ENCODE assay signal across 12 cellular contexts in the genomic region with DNA sequence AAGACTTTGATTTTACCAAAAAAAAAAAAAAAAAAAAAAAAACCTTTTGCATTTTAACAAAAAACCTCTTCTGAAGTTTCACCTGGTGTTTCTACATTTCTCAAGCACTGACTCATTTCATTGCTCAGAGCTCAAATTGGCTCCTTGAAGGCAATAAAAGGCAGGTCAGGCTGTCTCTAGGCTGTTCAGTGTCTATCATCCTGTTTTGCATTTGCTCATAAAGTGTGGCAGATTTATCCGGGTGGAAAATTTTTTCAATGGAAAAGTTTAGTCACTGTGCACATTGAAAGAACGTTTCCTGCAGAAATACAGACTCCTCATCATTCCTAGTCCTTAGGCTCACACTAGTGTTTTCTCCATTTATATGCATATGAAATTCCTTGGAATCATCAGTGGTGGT.
A peak's percentile ranks its signal among the peaks of the same experiment; 100 is the strongest.
DNase-seq lines count a peak whose midpoint lies in the region; ATAC-seq and TF ChIP-seq lines count a peak whose summit lies in the region.
"Had no signal": no experiment of that assay in that cellular context is flagged by ENCODE, and none has a peak within 500 bp of the region (broad histone marks: within the 10 kb centered on the region; RNA-seq: fewer than 3 reads in every experiment).

No MANE protein-coding gene starts in this region.

- H3K27ac ChIP-seq in HUES48 (ENCODE audit: low read depth, low read length) (peak overlapping the region; percentile 7), SK-N-SH (ENCODE audit: low read depth in 2 of 2, low read length in 1 of 2) (no peak overlapping the region), smooth muscle cell (ENCODE audit: low read depth) (peak overlapping the region; percentile 65)

- no peak for ATAC-seq in GM21717 (IDR thresholded peaks at IDR 0.05; ENCODE audit: unreplicated experiment)
- ATAC-seq: natural killer cell treated with Interleukin-12 subunit alpha and Interleukin-12 subunit beta and Interleukin-15 and Interleukin-18, amount 100 ng/mL, for 72 hours had no signal

- H3K9me3 Mint-ChIP-seq in HFFc6: no peaks in the 10 kb centered on the region
- H3K9me3 Mint-ChIP-seq: activated T-cell treated with anti-CD3 and anti-CD28 coated beads, Interleukin-2, amount 50 U/mL, for 24 hours had no signal

- no peaks in the 10 kb centered on the region; the same call in none of the 2 replicates for H3K27me3 Mint-ChIP-seq in HFFc6 (ENCODE audit: insufficient read depth)
- H3K27me3 Mint-ChIP-seq: activated T-cell treated with anti-CD3 and anti-CD28 coated beads, Interleukin-2, amount 50 U/mL, for 24 hours; B cell; natural killer cell treated with Interleukin-12 subunit alpha and Interleukin-12 subunit beta and Interleukin-15 and Interleukin-18, amount 100 ng/mL, for 72 hours had no signal

- H3K36me3 Mint-ChIP-seq in HFFc6 (ENCODE audit: low read depth): no peaks in the 10 kb centered on the region
- H3K36me3 Mint-ChIP-seq: natural killer cell treated with Interleukin-12 subunit alpha and Interleukin-12 subunit beta and Interleukin-15 and Interleukin-18, amount 100 ng/mL, for 72 hours had no signal

- H3K9ac ChIP-seq in HUES48 (ENCODE audit: low read depth, low read length): no peak overlapping the region
- H3K9ac ChIP-seq in SK-N-SH: no peak overlapping the region
- H3K9ac ChIP-seq in smooth muscle cell (ENCODE audit: low read depth): no peak overlapping the region

- 12% methylated on average over 2 of the region's 2 CpGs for WGBS in SK-N-SH (ENCODE audit: low lambda C conversion rate)
- 42% methylated on average over 2 of the region's 2 CpGs for WGBS in smooth muscle cell (ENCODE audit: low lambda C conversion rate)

- no peaks in the 10 kb centered on the region for H3K9me2 ChIP-seq in SK-N-SH

- no peak for DNase-seq in SK-N-SH
- peak; percentile 67 for DNase-seq in glomerular visceral epithelial cell (ENCODE audit: extremely low spot score)
- DNase-seq in smooth muscle cell (lab: John Stamatoyannopoulos, UW; ENCODE audit: unreplicated experiment): no peak
- no peak for DNase-seq in hepatic stellate cell (ENCODE audit: low spot score)
- DNase-seq in HFFc6: no peak
- DNase-seq: activated naive CD4-positive, alpha-beta T cell treated with anti-CD3 and anti-CD28 coated beads, Interleukin-2, amount 50 U/mL, for 16 hours; activated T-cell treated with anti-CD3 and anti-CD28 coated beads, Interleukin-2, amount 50 U/mL, for 24 hours; psoas muscle had no signal

- H3K27me3 ChIP-seq in HUES48 (ENCODE audit: control insufficient read depth, insufficient read depth, low read length) (no peaks in the 10 kb centered on the region), SK-N-SH (ENCODE audit: insufficient read depth) (no peaks in the 10 kb centered on the region), smooth muscle cell (ENCODE audit: low read depth) (no peaks in the 10 kb centered on the region)

- H3K4me1 Mint-ChIP-seq in HFFc6 (ENCODE audit: low read depth): peaks cover 16% of the 10 kb centered on the region
- H3K4me1 Mint-ChIP-seq: B cell had no signal

- no peak for TF ChIP-seq CTCF in SK-N-SH (IDR thresholded peaks at IDR 0.05)
- no peak for TF ChIP-seq CTCF in smooth muscle cell (IDR thresholded peaks at IDR 0.05; ENCODE audit: borderline replicate concordance, insufficient read depth, poor library complexity, severe bottlenecking)
- no peak for TF ChIP-seq CTCF in HFFc6 (IDR thresholded peaks at IDR 0.05)

- no peak overlapping the region for H3K4me3 Mint-ChIP-seq in HFFc6
- H3K4me3 Mint-ChIP-seq: activated T-cell treated with anti-CD3 and anti-CD28 coated beads, Interleukin-2, amount 50 U/mL, for 24 hours; B cell; natural killer cell treated with Interleukin-12 subunit alpha and Interleukin-12 subunit beta and Interleukin-15 and Interleukin-18, amount 100 ng/mL, for 72 hours had no signal

- no peak for TF ChIP-seq EP300 in SK-N-SH (IDR thresholded peaks at IDR 0.05; ENCODE audit: borderline replicate concordance in 1 of 2, low read depth in 1 of 2, low read length in 1 of 2)

- H3K4me3 ChIP-seq in HUES48 (ENCODE audit: low read depth, low read length) (no peak overlapping the region), SK-N-SH (ENCODE audit: low read depth in 2 of 2, low read length in 1 of 2) (no peak overlapping the region), smooth muscle cell (peak overlapping the region; percentile 50)

- POLR2A ChIA-PET in SK-N-SH (lab: Yijun Ruan, JAX): interaction anchor here (0.9 to 1.0 kb wide), 3 partner anchors 28 to 299 kb away, joined by 3 read pairs; no protein-coding TSS in a partner anchor

- H3K36me3 ChIP-seq in HUES48 (ENCODE audit: control insufficient read depth, insufficient read depth, low read length): no peaks in the 10 kb centered on the region
- H3K36me3 ChIP-seq in SK-N-SH (replicated peaks in 1 of 2; ENCODE audit: control insufficient read depth in 1 of 2, insufficient read depth in 2 of 2, low read length in 1 of 2): no peaks in the 10 kb centered on the region
- no peaks in the 10 kb centered on the region for H3K36me3 ChIP-seq in smooth muscle cell (ENCODE audit: low read depth)

- H3K4me1 ChIP-seq in HUES48 (ENCODE audit: control insufficient read depth, insufficient read depth, low read length) (peaks cover 20% of the 10 kb centered on the region), SK-N-SH (ENCODE audit: control insufficient read depth in 1 of 2, insufficient read depth in 2 of 2, low read depth in 1 of 2, low read length in 1 of 2) (peaks cover 7 to 14% of the 10 kb centered on the region in 2 experiments), smooth muscle cell (ENCODE audit: low read depth) (no peaks in the 10 kb centered on the region)

- H3K27ac Mint-ChIP-seq in HFFc6: no peak overlapping the region
- H3K27ac Mint-ChIP-seq: activated T-cell treated with anti-CD3 and anti-CD28 coated beads, Interleukin-2, amount 50 U/mL, for 24 hours; B cell; natural killer cell treated with Interleukin-12 subunit alpha and Interleukin-12 subunit beta and Interleukin-15 and Interleukin-18, amount 100 ng/mL, for 72 hours had no signal

- H3K79me2 ChIP-seq in SK-N-SH (ENCODE audit: insufficient read depth) (no peaks in the 10 kb centered on the region), smooth muscle cell (ENCODE audit: low read depth) (no peaks in the 10 kb centered on the region)

- no peak for TF ChIP-seq RAD21 in SK-N-SH (IDR thresholded peaks at IDR 0.05; ENCODE audit: low read length)

- CTCF ChIA-PET in SK-N-SH (lab: Yijun Ruan, JAX): interaction anchor here (0.5 to 3.2 kb wide), 49 partner anchors 9 to 1735 kb away, joined by 3 to 106 read pairs (median 4); partner anchors contain the start of gene DGKB

- H4K20me1 ChIP-seq in SK-N-SH (ENCODE audit: insufficient read depth): no peaks in the 10 kb centered on the region
- no peaks in the 10 kb centered on the region for H4K20me1 ChIP-seq in smooth muscle cell (ENCODE audit: low read depth)

- H3K9me3 ChIP-seq in HUES48 (ENCODE audit: control insufficient read depth, insufficient read depth, low read length) (no peaks in the 10 kb centered on the region), SK-N-SH (no peaks in the 10 kb centered on the region), smooth muscle cell (replicated peaks; ENCODE audit: low read depth) (no peaks in the 10 kb centered on the region)
- H3K9me3 ChIP-seq: psoas muscle had no signal

- peak overlapping the region; percentile 70; the same call in 1 of the 2 replicates for H3K4me2 ChIP-seq in SK-N-SH
- no peak overlapping the region for H3K4me2 ChIP-seq in smooth muscle cell

- H3F3A ChIP-seq in SK-N-SH (replicated peaks; ENCODE audit: insufficient read depth) (peaks cover 12% of the 10 kb centered on the region), smooth muscle cell (ENCODE audit: low read depth) (no peaks in the 10 kb centered on the region)

- H2AFZ ChIP-seq in SK-N-SH (ENCODE audit: low read depth) (peak overlapping the region; percentile 12; the same call in 1 of the 2 replicates), smooth muscle cell (ENCODE audit: low read depth) (no peak overlapping the region)

TF ChIP-seq in SK-N-SH, 30 proteins besides CTCF, POLR2A, EP300 and RAD21:
- no peak for TF ChIP-seq TAF1 (IDR thresholded peaks at IDR 0.05; ENCODE audit: borderline replicate concordance, low read depth, low read length)
- TF ChIP-seq, protein P1, sequence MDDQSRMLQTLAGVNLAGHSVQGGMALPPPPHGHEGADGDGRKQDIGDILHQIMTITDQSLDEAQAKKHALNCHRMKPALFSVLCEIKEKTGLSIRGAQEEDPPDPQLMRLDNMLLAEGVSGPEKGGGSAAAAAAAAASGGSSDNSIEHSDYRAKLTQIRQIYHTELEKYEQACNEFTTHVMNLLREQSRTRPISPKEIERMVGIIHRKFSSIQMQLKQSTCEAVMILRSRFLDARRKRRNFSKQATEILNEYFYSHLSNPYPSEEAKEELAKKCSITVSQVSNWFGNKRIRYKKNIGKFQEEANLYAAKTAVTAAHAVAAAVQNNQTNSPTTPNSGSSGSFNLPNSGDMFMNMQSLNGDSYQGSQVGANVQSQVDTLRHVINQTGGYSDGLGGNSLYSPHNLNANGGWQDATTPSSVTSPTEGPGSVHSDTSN (IDR thresholded peaks at IDR 0.05): peak; percentile 45

Comparison
In these comparisons a context has a peak if more than half of its experiments do, and no peak if none do; other contexts are left out.
1. H3K27ac ChIP-seq: peak in HUES48 (single experiment) and smooth muscle cell (single experiment); none in SK-N-SH (0 of 2).